In the genomic region with DNA sequence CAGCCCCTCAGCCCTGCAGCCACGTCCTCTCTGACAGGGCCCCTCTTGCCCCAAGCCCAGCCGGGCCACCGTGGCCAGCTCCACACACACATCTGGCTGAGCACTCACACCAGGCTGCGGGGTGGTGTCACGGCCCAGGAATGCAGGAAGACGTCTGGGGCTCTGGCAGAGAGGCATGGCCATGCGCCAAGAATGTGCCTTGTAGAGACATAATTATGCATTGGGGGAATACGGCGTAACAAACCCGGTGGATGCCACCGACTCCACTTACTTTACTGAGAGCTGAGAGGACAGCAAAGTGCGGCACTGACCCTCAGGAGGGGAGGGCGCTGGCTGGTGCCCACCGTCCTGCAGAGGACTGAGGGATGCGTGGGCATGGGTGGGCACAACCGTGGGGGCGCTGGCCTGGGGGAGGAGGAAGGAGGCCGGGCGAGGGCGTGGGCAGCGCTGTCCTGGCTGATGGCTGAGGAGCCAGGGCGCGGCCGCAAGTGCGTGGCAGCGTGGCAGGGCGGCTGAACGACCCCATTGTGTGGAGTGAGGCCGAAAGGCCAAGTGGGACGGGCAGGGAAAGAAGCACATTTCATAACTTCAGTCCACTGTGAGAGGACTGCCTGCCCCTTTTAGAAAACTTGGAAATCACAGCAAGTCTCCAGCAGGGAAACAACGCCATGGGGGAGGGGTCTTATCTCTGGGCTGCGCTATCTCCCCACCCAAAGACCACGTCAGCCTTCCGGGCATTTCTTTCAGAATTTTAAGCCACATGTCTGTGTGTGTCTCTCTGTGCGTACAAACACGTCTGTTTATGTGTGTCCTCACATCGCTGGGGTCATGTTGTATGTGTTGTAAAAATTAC, we compare ENCODE assay signal across 8 cellular contexts. TPM values are rescaled to one million over a fixed set of nuclear protein-coding genes. Genes with fewer than 3 reads are reported as not detected.
A peak's percentile ranks its signal among the peaks of the same experiment; 100 is the strongest.
DNase-seq lines count a peak whose midpoint lies in the region; ATAC-seq and TF ChIP-seq lines count a peak whose summit lies in the region.

No MANE protein-coding gene starts in this region.

- no peaks in the 10 kb centered on the region for H3K36me3 ChIP-seq in cardiac muscle cell
- H3K36me3 ChIP-seq in skeletal muscle satellite cell (ENCODE audit: insufficient read depth, low read length), result no peaks in the 10 kb centered on the region
- H3K36me3 ChIP-seq in WERI-Rb-1, result no peaks in the 10 kb centered on the region

- H3K4me1 ChIP-seq in cardiac muscle cell (ENCODE audit: low read depth) (peaks cover 5% of the 10 kb centered on the region), skeletal muscle satellite cell (ENCODE audit: control insufficient read depth, insufficient read depth, low read length) (peaks cover 43% of the 10 kb centered on the region)

- DNase-seq in GOT3 (lab: John Stamatoyannopoulos, UW) (peak; percentile 67), SW 1271 (lab: John Stamatoyannopoulos, UW) (peak; percentile 78 to 92), cardiac muscle cell (ENCODE audit: low read depth in 1 of 2, low spot score in 1 of 2) (peak; percentile 73 to 98), putamen (ENCODE audit: low spot score) (no peak), WERI-Rb-1 (no peak)
- DNase-seq in activated CD8-positive, alpha-beta memory T cell treated with anti-CD3 and anti-CD28 coated beads, Interleukin-2, amount 50 U/mL, for 4 hours, result no peak

- peak overlapping the region; percentile 86 for H3K4me2 ChIP-seq in skeletal muscle satellite cell (ENCODE audit: low read length)

- H3K27me3 ChIP-seq in cardiac muscle cell, result no peaks in the 10 kb centered on the region
- no peaks in the 10 kb centered on the region for H3K27me3 ChIP-seq in skeletal muscle satellite cell (ENCODE audit: control insufficient read depth, insufficient read depth, low read length)
- H3K27me3 ChIP-seq in WERI-Rb-1 (ENCODE audit: insufficient read depth, low read depth, severe bottlenecking), result no peaks in the 10 kb centered on the region

- ATAC-seq in HG02852 (IDR thresholded peaks at IDR 0.05; ENCODE audit: unreplicated experiment), result no peak

- TF ChIP-seq CTCF in cardiac muscle cell (IDR thresholded peaks at IDR 0.05; ENCODE audit: low read depth, low read length) (no peak), WERI-Rb-1 (IDR thresholded peaks at IDR 0.05; ENCODE audit: low read depth, low read length) (no peak)

- no peaks in the 10 kb centered on the region for H3K9me3 ChIP-seq in cardiac muscle cell (ENCODE audit: low read depth)
- H3K9me3 ChIP-seq in skeletal muscle satellite cell (replicated peaks; ENCODE audit: low read length), result no peaks in the 10 kb centered on the region
- H3K9me3 ChIP-seq in WERI-Rb-1 (ENCODE audit: severe bottlenecking), result peaks cover 8% of the 10 kb centered on the region

- H3K27ac ChIP-seq in cardiac muscle cell, result no peak overlapping the region
- H3K27ac ChIP-seq in WERI-Rb-1, result no peak overlapping the region

- H3K4me3 ChIP-seq in cardiac muscle cell (no peak overlapping the region), skeletal muscle satellite cell (ENCODE audit: low read length) (peak overlapping the region; percentile 67), WERI-Rb-1 (ENCODE audit: low read depth, low read length) (no peak overlapping the region)

- peak overlapping the region; percentile 85 for H3K9ac ChIP-seq in skeletal muscle satellite cell (ENCODE audit: low read depth, low read length)

RNA-seq across cellular contexts. Expression of a gene that starts 30.6 kb away (rescaled TPM):
- 41.5 and 44.1 TPM in 2 replicates for total RNA-seq in cardiac muscle cell
- 30.0 and 40.5 TPM in 2 replicates for polyA plus RNA-seq in cardiac muscle cell
- total RNA-seq in skeletal muscle satellite cell (2012; rRNA removed), result 108 and 144 TPM in 2 replicates

Comparison
In these comparisons a context has a peak if more than half of its experiments do, and no peak if none do; other contexts are left out.
1. DNase-seq: peak in GOT3 (single experiment), SW 1271 (2 of 2) and cardiac muscle cell (2 of 2); none in putamen (single experiment), WERI-Rb-1 (single experiment) and activated CD8-positive, alpha-beta memory T cell treated with anti-CD3 and anti-CD28 coated beads, Interleukin-2, amount 50 U/mL, for 4 hours (single experiment).